Comparison of ENCODE assay signal across 8 cellular contexts in the genomic region with DNA sequence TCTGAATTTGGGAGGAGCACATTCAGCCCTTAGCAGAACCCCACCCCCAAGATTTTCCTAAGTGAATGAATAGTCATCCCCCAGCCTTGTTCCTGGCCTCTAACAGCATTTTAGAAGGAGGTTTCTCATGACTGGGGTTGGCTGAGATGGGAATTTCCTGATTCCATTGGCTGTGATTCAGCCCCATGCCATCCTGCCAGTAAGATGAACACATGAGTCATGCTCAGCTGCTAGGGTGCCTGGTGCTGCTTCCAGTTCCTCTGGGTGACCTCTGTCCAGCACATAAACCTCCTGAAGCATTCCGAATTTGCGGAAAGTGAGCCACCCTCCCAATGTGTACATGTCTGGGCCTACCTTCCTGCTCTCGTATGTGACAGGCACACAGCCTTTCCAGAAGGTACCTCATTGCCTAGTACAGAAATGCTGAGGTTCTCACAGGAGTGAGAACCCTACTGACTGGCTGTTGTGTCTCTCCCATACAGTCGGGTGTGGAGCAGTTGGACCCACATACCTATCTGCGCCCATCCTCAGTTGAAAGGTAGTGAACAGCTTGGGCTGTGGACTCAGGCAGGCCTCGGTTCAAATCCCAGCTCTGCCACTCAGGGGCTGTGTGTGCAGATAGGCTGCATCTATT.
DNase-seq lines count a peak whose midpoint lies in the region; ATAC-seq and TF ChIP-seq lines count a peak whose summit lies in the region.

No MANE protein-coding gene starts in this region.

- H3K9ac ChIP-seq in mesenchymal stem cell (ENCODE audit: low read length), result peak overlapping the region; percentile 4

- intact Hi-C loops in dorsolateral prefrontal cortex (cut with DNase I), result loop anchor here in 1 of 2 donors (5.0 kb wide), 1 partner anchor 40 kb away; no protein-coding TSS in a partner anchor

- peaks cover 12% of the 10 kb centered on the region for H3K4me1 ChIP-seq in mesenchymal stem cell (ENCODE audit: control insufficient read depth, insufficient read depth, low read depth, low read length)

- DNase-seq in AG20443 (ENCODE audit: low spot score) (peak; percentile 68), NCI-H446 treated with DMSO at 0.1 percent for 48 hours (lab: John Stamatoyannopoulos, UW) (peak; percentile 66), dorsolateral prefrontal cortex (peak in 9 of 10 donors; percentile 69 to 91 (median 85)), mesenchymal stem cell (peak; percentile 98), GM13977 (ENCODE audit: low spot score) (no peak), NCI-H82 treated with DMSO at 0.1 percent for 48 hours (lab: John Stamatoyannopoulos, UW; ENCODE audit: unreplicated experiment) (no peak)
- DNase-seq in stimulated activated naive CD8-positive, alpha-beta T cell treated with anti-CD3 and anti-CD28 coated beads, Interleukin-15, amount 100 ng/mL, for 72 hours, result no peak

- H3K4ac ChIP-seq in mesenchymal stem cell (ENCODE audit: low read depth in 1 of 2, low read length in 2 of 2), result peak overlapping the region in 1 of 2 experiments; percentile 89

- no peak overlapping the region for H3K23ac ChIP-seq in mesenchymal stem cell (ENCODE audit: low read length in 2 of 2)

- no peak overlapping the region for H2AFZ ChIP-seq in mesenchymal stem cell (ENCODE audit: low read depth, low read length)

- H2BK5ac ChIP-seq in mesenchymal stem cell (ENCODE audit: low read depth, low read length, poor library complexity, severe bottlenecking), result no peak overlapping the region

- H3K4me3 Mint-ChIP-seq in stimulated activated naive CD8-positive, alpha-beta T cell treated with anti-CD3 and anti-CD28 coated beads, Interleukin-15, amount 100 ng/mL, for 72 hours, result no peak overlapping the region

- peak overlapping the region; percentile 19 for H2BK120ac ChIP-seq in mesenchymal stem cell (ENCODE audit: low read depth, low read length)

- no peaks in the 10 kb centered on the region for H3K36me3 ChIP-seq in mesenchymal stem cell (ENCODE audit: control insufficient read depth in 1 of 2, insufficient read depth in 2 of 2, low read depth in 1 of 2, low read length in 2 of 2)

- no peak for ATAC-seq in stimulated activated naive CD8-positive, alpha-beta T cell treated with anti-CD3 and anti-CD28 coated beads, Interleukin-15, amount 100 ng/mL, for 72 hours
- ATAC-seq in HG03432 (IDR thresholded peaks at IDR 0.05; ENCODE audit: unreplicated experiment), result no peak

- H3K27ac ChIP-seq in dorsolateral prefrontal cortex (peak overlapping the region; percentile 50 to 98 (median 91)), mesenchymal stem cell (ENCODE audit: low read length, poor library complexity, severe bottlenecking) (peak overlapping the region; percentile 86)

- H3K4me1 Mint-ChIP-seq in stimulated activated naive CD8-positive, alpha-beta T cell treated with anti-CD3 and anti-CD28 coated beads, Interleukin-15, amount 100 ng/mL, for 72 hours, result peaks cover 56% of the 10 kb centered on the region

- H3K9me3 ChIP-seq in mesenchymal stem cell (ENCODE audit: control insufficient read depth, low read length), result no peaks in the 10 kb centered on the region

- H3K9me3 Mint-ChIP-seq in stimulated activated naive CD8-positive, alpha-beta T cell treated with anti-CD3 and anti-CD28 coated beads, Interleukin-15, amount 100 ng/mL, for 72 hours, result no peaks in the 10 kb centered on the region

- no peak overlapping the region for H3K27ac Mint-ChIP-seq in stimulated activated naive CD8-positive, alpha-beta T cell treated with anti-CD3 and anti-CD28 coated beads, Interleukin-15, amount 100 ng/mL, for 72 hours

- peak overlapping the region; percentile 32 to 97 for H2BK12ac ChIP-seq in mesenchymal stem cell (ENCODE audit: low read length in 2 of 2)

- H3K27me3 ChIP-seq in dorsolateral prefrontal cortex, result no peaks in the 10 kb centered on the region
- H3K27me3 ChIP-seq in mesenchymal stem cell (ENCODE audit: control insufficient read depth in 1 of 2, insufficient read depth in 1 of 2, low read length in 2 of 2), result peaks cover 0 to 10% of the 10 kb centered on the region in 2 experiments

- in situ Hi-C loops in GM13977 (cut with MboI; ENCODE audit: low pct_unique_long_range_greater_than_20kb, low sequenced_read_pairs, unreplicated experiment), result no loop called here

- H3K18ac ChIP-seq in mesenchymal stem cell (ENCODE audit: low read depth in 1 of 2, low read length in 2 of 2), result peak overlapping the region; percentile 26 to 67

- no peaks in the 10 kb centered on the region for H3K27me3 Mint-ChIP-seq in stimulated activated naive CD8-positive, alpha-beta T cell treated with anti-CD3 and anti-CD28 coated beads, Interleukin-15, amount 100 ng/mL, for 72 hours

- no peak overlapping the region for H4K8ac ChIP-seq in mesenchymal stem cell (ENCODE audit: low read length)

- no peak overlapping the region for H2AK5ac ChIP-seq in mesenchymal stem cell (ENCODE audit: low read length, severe bottlenecking)

- H3K4me3 ChIP-seq in dorsolateral prefrontal cortex, result no peak overlapping the region
- H3K4me3 ChIP-seq in mesenchymal stem cell (ENCODE audit: insufficient read depth in 1 of 2, low read depth in 1 of 2, low read length in 2 of 2), result no peak overlapping the region

- no peak overlapping the region for H3K14ac ChIP-seq in mesenchymal stem cell (ENCODE audit: low read length in 2 of 2)

- no peak overlapping the region for H2BK15ac ChIP-seq in mesenchymal stem cell (ENCODE audit: low read depth, poor library complexity, severe bottlenecking)

- WGBS in mesenchymal stem cell, result 56% methylated on average over 6 of the region's 6 CpGs

- no peak overlapping the region for H4K91ac ChIP-seq in mesenchymal stem cell (ENCODE audit: low read length)

- TF ChIP-seq CTCF in dorsolateral prefrontal cortex (IDR thresholded peaks at IDR 0.05 in 54 of 56, conservative IDR thresholded peaks at IDR 0.05 in 2 of 56; ENCODE audit: low read depth in 1 of 56, partially characterized antibody in 56 of 56) (peak in 15 of 56 donors; percentile 7 to 44 (median 15)), GM13977 (IDR thresholded peaks at IDR 0.05; ENCODE audit: extremely low read depth, insufficient read depth, missing control alignments) (no peak)

- peaks cover 2% of the 10 kb centered on the region for H3K79me1 ChIP-seq in mesenchymal stem cell (replicated peaks; ENCODE audit: low read length, poor library complexity, severe bottlenecking)

- no peak overlapping the region for H3K4me2 ChIP-seq in mesenchymal stem cell (ENCODE audit: low read length, poor library complexity, severe bottlenecking)

Comparison
In these comparisons a context has a peak if more than half of its experiments do, and no peak if none do; other contexts are left out.
1. DNase-seq: peak in AG20443 (single experiment), NCI-H446 treated with DMSO at 0.1 percent for 48 hours (single experiment), dorsolateral prefrontal cortex (9 of 10) and mesenchymal stem cell (single experiment); none in stimulated activated naive CD8-positive, alpha-beta T cell treated with anti-CD3 and anti-CD28 coated beads, Interleukin-15, amount 100 ng/mL, for 72 hours (0 of 2), GM13977 (single experiment) and NCI-H82 treated with DMSO at 0.1 percent for 48 hours (single experiment).